Comparison of ENCODE assay signal across 1 cellular context in genomic region chr1:156673387-156674121, GRCh38.
TF ChIP-seq lines count a peak whose summit lies in the region.

No MANE protein-coding gene starts in this region.

TF ChIP-seq in HEK293, 187 proteins besides CTCF, POLR2A, EP300 and RAD21 (continued from another document):
- TF ChIP-seq ZNF398 (tag by site-specific recombination; IDR thresholded peaks at IDR 0.05) (peak; percentile 76), GLIS1 (tag by site-specific recombination; IDR thresholded peaks at IDR 0.05) (peak; percentile 98), IKZF3 (tag by site-specific recombination; IDR thresholded peaks at IDR 0.05) (peak; percentile 74; the same call in 1 of the 2 replicates)
- TF ChIP-seq, protein P1, sequence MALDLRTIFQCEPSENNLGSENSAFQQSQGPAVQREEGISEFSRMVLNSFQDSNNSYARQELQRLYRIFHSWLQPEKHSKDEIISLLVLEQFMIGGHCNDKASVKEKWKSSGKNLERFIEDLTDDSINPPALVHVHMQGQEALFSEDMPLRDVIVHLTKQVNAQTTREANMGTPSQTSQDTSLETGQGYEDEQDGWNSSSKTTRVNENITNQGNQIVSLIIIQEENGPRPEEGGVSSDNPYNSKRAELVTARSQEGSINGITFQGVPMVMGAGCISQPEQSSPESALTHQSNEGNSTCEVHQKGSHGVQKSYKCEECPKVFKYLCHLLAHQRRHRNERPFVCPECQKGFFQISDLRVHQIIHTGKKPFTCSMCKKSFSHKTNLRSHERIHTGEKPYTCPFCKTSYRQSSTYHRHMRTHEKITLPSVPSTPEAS (tag by site-specific recombination; IDR thresholded peaks at IDR 0.05) = no peak
